In the genomic region with DNA sequence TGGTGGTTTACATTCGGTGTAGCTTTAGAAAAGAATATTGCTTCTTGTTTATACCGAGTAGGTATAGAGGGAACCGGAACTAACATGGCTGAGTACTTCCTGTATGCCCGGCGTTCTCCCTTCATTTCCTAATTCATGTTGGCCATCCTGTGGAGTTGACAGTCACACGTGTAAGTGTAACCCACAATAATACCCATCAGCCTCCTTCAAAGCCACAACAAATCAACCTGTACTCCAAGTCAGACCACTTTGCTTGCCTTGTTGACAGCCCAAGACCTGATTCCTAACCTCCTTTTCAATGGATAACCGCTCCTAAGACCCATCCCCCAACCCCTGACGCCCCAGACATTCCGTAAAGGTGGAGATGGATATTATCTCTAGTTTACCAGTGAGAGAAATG, we compare ENCODE assay signal across 11 cellular contexts. TPM values are rescaled to one million over a fixed set of nuclear protein-coding genes. Genes with fewer than 3 reads are reported as not detected.
A peak's percentile ranks its signal among the peaks of the same experiment; 100 is the strongest.
DNase-seq lines count a peak whose midpoint lies in the region; ATAC-seq and TF ChIP-seq lines count a peak whose summit lies in the region.
"Had no signal": no experiment of that assay in that cellular context is flagged by ENCODE, and none has a peak within 500 bp of the region (broad histone marks: within the 10 kb centered on the region; RNA-seq: fewer than 3 reads in every experiment).

No MANE protein-coding gene starts in this region.

- in situ Hi-C loops in GM23248 (cut with MboI), result loop anchor here (10.0 to 25.0 kb wide), 3 partner anchors 471 to 633 kb away; a partner anchor contains a TSS

- H3K27me3 ChIP-seq in BE2C, result no peaks in the 10 kb centered on the region
- peaks cover 0 to 13% of the 10 kb centered on the region in 2 donors for H3K27me3 ChIP-seq in left lung
- no peaks in the 10 kb centered on the region for H3K27me3 ChIP-seq in GM23248 (replicated peaks; ENCODE audit: insufficient read depth)

- CTCF ChIA-PET in HEK293 (lab: Yijun Ruan, JAX), result interaction anchor here (0.6 to 4.5 kb wide), 9 partner anchors 108 to 779 kb away, joined by 3 to 44 read pairs (median 7); no protein-coding TSS in a partner anchor

- no peaks in the 10 kb centered on the region for H3F3A ChIP-seq in GM23248 (ENCODE audit: insufficient read depth)

- peak overlapping the region; percentile 28; the same call in 1 of the 2 replicates for H3K27ac ChIP-seq in HEK293 (ENCODE audit: extremely low read depth, low read depth, low read length)
- H3K27ac ChIP-seq in left lung, result no peak overlapping the region
- no peak overlapping the region for H3K27ac ChIP-seq in GM23248

- intact Hi-C loops in left lung (cut with DNase I), result loop anchor here in 1 of 2 donors (5.0 to 10.0 kb wide), 2 partner anchors 571 to 628 kb away; no protein-coding TSS in a partner anchor
- intact Hi-C loops in posterior cingulate gyrus (cut with DNase I), result no loop called here

- H3K4me2 ChIP-seq in GM23248 (ENCODE audit: unreplicated experiment), result no peak overlapping the region

- H3K9ac ChIP-seq in GM23248, result no peak overlapping the region

- H3K27ac Mint-ChIP-seq in activated naive CD8-positive, alpha-beta T cell, result no peak overlapping the region

- DNase-seq in BE2C, result no peak
- DNase-seq in left lung, result no peak
- DNase-seq in posterior cingulate gyrus, result no peak
- DNase-seq in GM23248, result no peak
- no peak for DNase-seq in GF-D8 (lab: John Stamatoyannopoulos, UW)
- DNase-seq: HCEC 1CT, T1000 had no signal

- 77% methylated on average over 9 of the region's 9 CpGs for WGBS in GM23248 (ENCODE audit: low coverage in 1 of 2, low lambda C conversion rate in 2 of 2, missing lambda C conversion rate in 2 of 2), 2 experiments

- H3K4me3 ChIP-seq in BE2C (ENCODE audit: low read depth, low read length) (peak overlapping the region; percentile 20), HEK293 (ENCODE audit: low read depth, low read length) (no peak overlapping the region), left lung (peak overlapping the region in 1 of 2 donors; percentile 20), GM23248 (no peak overlapping the region)

- peak; percentile 69 for ATAC-seq in left lung
- ATAC-seq in GM19397 (IDR thresholded peaks at IDR 0.05; ENCODE audit: unreplicated experiment), result no peak

- H3K9me3 Mint-ChIP-seq in activated naive CD8-positive, alpha-beta T cell (ENCODE audit: low read depth), result no peaks in the 10 kb centered on the region

- H4K20me1 ChIP-seq in GM23248 (ENCODE audit: insufficient read depth), result no peaks in the 10 kb centered on the region

- H3K4me3 Mint-ChIP-seq in activated naive CD8-positive, alpha-beta T cell, result peak overlapping the region; percentile 80

- no peaks in the 10 kb centered on the region for H3K79me2 ChIP-seq in GM23248 (ENCODE audit: insufficient read depth)

- peaks cover 17% of the 10 kb centered on the region for H3K27me3 Mint-ChIP-seq in activated naive CD8-positive, alpha-beta T cell

- TF ChIP-seq CTCF in BE2C (IDR thresholded peaks at IDR 0.05; ENCODE audit: low read depth, low read length) (no peak), HEK293 (tag by site-specific recombination; IDR thresholded peaks at IDR 0.05) (no peak), left lung (IDR thresholded peaks at IDR 0.05) (no peak)

- H3K36me3 ChIP-seq in BE2C (no peaks in the 10 kb centered on the region), HEK293 (ENCODE audit: control insufficient read depth in 2 of 2, insufficient read depth in 1 of 2, low read length in 2 of 2) (no peaks in the 10 kb centered on the region), left lung (no peaks in the 10 kb centered on the region), GM23248 (ENCODE audit: low read depth) (no peaks in the 10 kb centered on the region)

- H3K36me3 Mint-ChIP-seq in activated naive CD8-positive, alpha-beta T cell, result no peaks in the 10 kb centered on the region

- H3K9me2 ChIP-seq in GM23248 (ENCODE audit: insufficient read depth), result no peaks in the 10 kb centered on the region

- H3K4me1 ChIP-seq in BE2C, result peaks cover 8% of the 10 kb centered on the region; the same call in 1 of the 2 replicates
- peaks cover 15% of the 10 kb centered on the region for H3K4me1 ChIP-seq in HEK293 (ENCODE audit: control insufficient read depth, insufficient read depth, low read length)
- H3K4me1 ChIP-seq in left lung, result no peaks in the 10 kb centered on the region
- peaks cover 17% of the 10 kb centered on the region for H3K4me1 ChIP-seq in GM23248 (ENCODE audit: insufficient read depth)

- POLR2A ChIA-PET in HEK293 (lab: Yijun Ruan, JAX), result no interaction called here

- peaks cover 25% of the 10 kb centered on the region for H3K4me1 Mint-ChIP-seq in activated naive CD8-positive, alpha-beta T cell (ENCODE audit: low read depth)

- H3K9me3 ChIP-seq in BE2C (no peaks in the 10 kb centered on the region), HEK293 (ENCODE audit: control insufficient read depth, insufficient read depth, low read depth, low read length) (no peaks in the 10 kb centered on the region), left lung (no peaks in the 10 kb centered on the region), GM23248 (ENCODE audit: low read depth) (no peaks in the 10 kb centered on the region)

- no peak overlapping the region for H2AFZ ChIP-seq in GM23248

TF ChIP-seq in HEK293, 187 proteins besides CTCF, POLR2A, EP300 and RAD21 (continues in another document):
- no peak for TF ChIP-seq ZNF138 (tag by site-specific recombination; IDR thresholded peaks at IDR 0.05; ENCODE audit: borderline replicate concordance)
- TF ChIP-seq, protein P1, sequence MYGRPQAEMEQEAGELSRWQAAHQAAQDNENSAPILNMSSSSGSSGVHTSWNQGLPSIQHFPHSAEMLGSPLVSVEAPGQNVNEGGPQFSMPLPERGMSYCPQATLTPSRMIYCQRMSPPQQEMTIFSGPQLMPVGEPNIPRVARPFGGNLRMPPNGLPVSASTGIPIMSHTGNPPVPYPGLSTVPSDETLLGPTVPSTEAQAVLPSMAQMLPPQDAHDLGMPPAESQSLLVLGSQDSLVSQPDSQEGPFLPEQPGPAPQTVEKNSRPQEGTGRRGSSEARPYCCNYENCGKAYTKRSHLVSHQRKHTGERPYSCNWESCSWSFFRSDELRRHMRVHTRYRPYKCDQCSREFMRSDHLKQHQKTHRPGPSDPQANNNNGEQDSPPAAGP (tag by site-specific recombination; IDR thresholded peaks at IDR 0.05), result no peak
- no peak for TF ChIP-seq ZNF335 (tag by site-specific recombination; conservative IDR thresholded peaks at IDR 0.05)
- no peak for TF ChIP-seq ZSCAN30 (tag by site-specific recombination; IDR thresholded peaks at IDR 0.05)
- TF ChIP-seq, protein P2, sequence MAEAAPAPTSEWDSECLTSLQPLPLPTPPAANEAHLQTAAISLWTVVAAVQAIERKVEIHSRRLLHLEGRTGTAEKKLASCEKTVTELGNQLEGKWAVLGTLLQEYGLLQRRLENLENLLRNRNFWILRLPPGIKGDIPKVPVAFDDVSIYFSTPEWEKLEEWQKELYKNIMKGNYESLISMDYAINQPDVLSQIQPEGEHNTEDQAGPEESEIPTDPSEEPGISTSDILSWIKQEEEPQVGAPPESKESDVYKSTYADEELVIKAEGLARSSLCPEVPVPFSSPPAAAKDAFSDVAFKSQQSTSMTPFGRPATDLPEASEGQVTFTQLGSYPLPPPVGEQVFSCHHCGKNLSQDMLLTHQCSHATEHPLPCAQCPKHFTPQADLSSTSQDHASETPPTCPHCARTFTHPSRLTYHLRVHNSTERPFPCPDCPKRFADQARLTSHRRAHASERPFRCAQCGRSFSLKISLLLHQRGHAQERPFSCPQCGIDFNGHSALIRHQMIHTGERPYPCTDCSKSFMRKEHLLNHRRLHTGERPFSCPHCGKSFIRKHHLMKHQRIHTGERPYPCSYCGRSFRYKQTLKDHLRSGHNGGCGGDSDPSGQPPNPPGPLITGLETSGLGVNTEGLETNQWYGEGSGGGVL (tag by site-specific recombination; IDR thresholded peaks at IDR 0.05), result no peak
- TF ChIP-seq ZNF133 (tag by site-specific recombination; IDR thresholded peaks at IDR 0.05), result no peak
- TF ChIP-seq ZNF266 (tag by site-specific recombination; IDR thresholded peaks at IDR 0.05; ENCODE audit: low read depth), result no peak
- TF ChIP-seq KLF1 (tag by site-specific recombination; IDR thresholded peaks at IDR 0.05), result no peak
- TF ChIP-seq ZNF391 (tag by site-specific recombination; IDR thresholded peaks at IDR 0.05; ENCODE audit: borderline replicate concordance, low read depth), result no peak
- peak; percentile 73 for TF ChIP-seq SETDB1 (IDR thresholded peaks at IDR 0.05; ENCODE audit: insufficient read length, low read length)
- TF ChIP-seq, protein P3, sequence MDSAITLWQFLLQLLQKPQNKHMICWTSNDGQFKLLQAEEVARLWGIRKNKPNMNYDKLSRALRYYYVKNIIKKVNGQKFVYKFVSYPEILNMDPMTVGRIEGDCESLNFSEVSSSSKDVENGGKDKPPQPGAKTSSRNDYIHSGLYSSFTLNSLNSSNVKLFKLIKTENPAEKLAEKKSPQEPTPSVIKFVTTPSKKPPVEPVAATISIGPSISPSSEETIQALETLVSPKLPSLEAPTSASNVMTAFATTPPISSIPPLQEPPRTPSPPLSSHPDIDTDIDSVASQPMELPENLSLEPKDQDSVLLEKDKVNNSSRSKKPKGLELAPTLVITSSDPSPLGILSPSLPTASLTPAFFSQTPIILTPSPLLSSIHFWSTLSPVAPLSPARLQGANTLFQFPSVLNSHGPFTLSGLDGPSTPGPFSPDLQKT (IDR thresholded peaks at IDR 0.05; ENCODE audit: borderline replicate concordance, low read depth, low read length), result no peak

RNA-seq across cellular contexts. Expression of a gene that starts 42.1 kb away (rescaled TPM):
- not detected for polyA plus RNA-seq in BE2C (2012; ENCODE audit: insufficient read depth, insufficient read length, low read depth)
- not detected for total RNA-seq in left lung
- total RNA-seq in GM23248 (2014; rRNA removed; shearing (Covaris generic)), result not detected in 2 replicates
- not detected in 2 replicates for polyA plus RNA-seq in GM23248 (2016; fragmentation: Nextera tagmentation; extraction: Ambion mirVana)
- total RNA-seq: kidney epithelial cell had no signal
